ENCODE assay signal across 23 cellular contexts in the genomic region with DNA sequence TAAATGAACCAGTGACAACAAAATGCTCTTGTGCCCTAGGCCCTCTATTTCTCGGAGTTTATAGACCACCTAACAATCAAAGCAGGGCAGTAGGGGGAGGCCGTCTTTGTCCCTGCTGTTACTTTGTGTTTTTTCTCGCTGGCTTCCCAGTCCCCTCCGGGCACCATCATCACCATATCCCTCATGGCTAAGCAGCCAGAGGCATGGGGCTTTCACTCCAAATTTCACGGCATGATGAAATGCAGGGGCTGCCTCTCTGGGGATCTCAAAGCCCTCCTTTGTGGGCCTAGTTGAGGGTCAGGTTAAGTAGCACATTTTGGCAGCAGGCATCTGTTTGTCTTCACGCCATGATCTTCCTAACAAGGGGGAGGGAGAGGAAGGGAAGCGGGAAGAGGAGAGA.
"Had no signal": no experiment of that assay in that cellular context is flagged by ENCODE, and none has a peak within 500 bp of the region (broad histone marks: within the 10 kb centered on the region; RNA-seq: fewer than 3 reads in every experiment).

No MANE protein-coding gene starts in this region.

- H3K4me1 Mint-ChIP-seq: activated B cell treated with CpG ODN at 0.5 μM for 24 hours; activated CD4-positive, alpha-beta T cell treated with anti-CD3 and anti-CD28 coated beads, Interleukin-2, amount 10 ng/mL, durations not matched to agents 24 days and 14 days; naive thymus-derived CD4-positive, alpha-beta T cell; stimulated activated memory B cell treated with anti-CD40 and anti-IgM and Interleukin-4, amounts not matched to agents 10 μg/mL and 1 μg/mL and 100 μg/mL, for 72 hours had no signal

- H3K27ac Mint-ChIP-seq: activated B cell treated with CpG ODN at 0.5 μM for 24 hours; activated CD4-positive, alpha-beta T cell treated with anti-CD3 and anti-CD28 coated beads, Interleukin-2, amount 10 ng/mL, durations not matched to agents 24 days and 14 days; activated naive CD8-positive, alpha-beta T cell; activated T-cell treated with anti-CD3 and anti-CD28 coated beads, Interleukin-2, amount 50 U/mL, for 72 hours; naive thymus-derived CD4-positive, alpha-beta T cell; stimulated activated memory B cell treated with anti-CD40 and anti-IgM and Interleukin-4, amounts not matched to agents 10 μg/mL and 1 μg/mL and 100 μg/mL, for 72 hours; T-helper 1 cell treated with Interleukin-12 subunit alpha and Interleukin-12 subunit beta and Interleukin-4 antibody, amounts not matched to agents 30 μg/mL and 1 μg/mL, for 36 hours had no signal

- H3K27me3 Mint-ChIP-seq: activated B cell treated with CpG ODN at 0.5 μM for 24 hours; activated CD4-positive, alpha-beta T cell treated with anti-CD3 and anti-CD28 coated beads, Interleukin-2, amount 10 ng/mL, durations not matched to agents 24 days and 14 days; stimulated activated memory B cell treated with anti-CD40 and anti-IgM and Interleukin-4, amounts not matched to agents 10 μg/mL and 1 μg/mL and 100 μg/mL, for 72 hours had no signal

- H3K36me3 ChIP-seq: colonic mucosa, tibial artery, vagina had no signal

- DNase-seq: activated B cell treated with CpG ODN at 0.5 μM for 24 hours; activated CD4-positive, alpha-beta T cell treated with anti-CD3 and anti-CD28 coated beads, Interleukin-2, amount 10 ng/mL, durations not matched to agents 24 days and 14 days; activated CD8-positive, alpha-beta memory T cell treated with anti-CD3 and anti-CD28 coated beads, Interleukin-2, amount 50 U/mL, for 48 hours; activated gamma-delta T cell; activated T-cell treated with anti-CD3 and anti-CD28 coated beads, Interleukin-2, amount 50 U/mL, for 72 hours; amniotic stem cell; central memory CD4-positive, alpha-beta T cell; colonic mucosa; effector CD4-positive, alpha-beta T cell; foreskin keratinocyte; glutamatergic neuron; left cardiac atrium; mucosa of descending colon; naive thymus-derived CD4-positive, alpha-beta T cell; nucleus accumbens; posterior cingulate gyrus; stimulated activated CD4-positive, alpha-beta T cell treated with anti-CD3 and anti-CD28 coated beads, Interleukin-2, amount 100 ng/mL, for 48 hours; tibial artery had no signal

- H3K27me3 ChIP-seq: colonic mucosa, foreskin keratinocyte, tibial artery, vagina had no signal

- H3K9me3 ChIP-seq: colonic mucosa, mucosa of descending colon, tibial artery, vagina had no signal

- ATAC-seq: activated T-cell treated with anti-CD3 and anti-CD28 coated beads, Interleukin-2, amount 50 U/mL, for 72 hours; foreskin keratinocyte; left cardiac atrium; mucosa of descending colon; naive thymus-derived CD4-positive, alpha-beta T cell; stimulated activated memory B cell treated with anti-CD40 and anti-IgM and Interleukin-4, amounts not matched to agents 10 μg/mL and 1 μg/mL and 100 μg/mL, for 72 hours had no signal

- H3K27ac ChIP-seq: colonic mucosa, foreskin keratinocyte, tibial artery, vagina had no signal

- H3K4me3 ChIP-seq: colonic mucosa, lung, mucosa of descending colon, tibial artery, vagina had no signal

- H3K4me3 Mint-ChIP-seq: activated B cell treated with CpG ODN at 0.5 μM for 24 hours; activated CD4-positive, alpha-beta T cell treated with anti-CD3 and anti-CD28 coated beads, Interleukin-2, amount 10 ng/mL, durations not matched to agents 24 days and 14 days; activated naive CD8-positive, alpha-beta T cell; activated T-cell treated with anti-CD3 and anti-CD28 coated beads, Interleukin-2, amount 50 U/mL, for 72 hours; naive thymus-derived CD4-positive, alpha-beta T cell; stimulated activated memory B cell treated with anti-CD40 and anti-IgM and Interleukin-4, amounts not matched to agents 10 μg/mL and 1 μg/mL and 100 μg/mL, for 72 hours; T-helper 1 cell treated with Interleukin-12 subunit alpha and Interleukin-12 subunit beta and Interleukin-4 antibody, amounts not matched to agents 30 μg/mL and 1 μg/mL, for 36 hours had no signal

- H3K36me3 Mint-ChIP-seq: activated naive CD8-positive, alpha-beta T cell; naive thymus-derived CD4-positive, alpha-beta T cell; stimulated activated memory B cell treated with anti-CD40 and anti-IgM and Interleukin-4, amounts not matched to agents 10 μg/mL and 1 μg/mL and 100 μg/mL, for 72 hours had no signal

- H3K9me3 Mint-ChIP-seq: activated B cell treated with CpG ODN at 0.5 μM for 24 hours; activated CD4-positive, alpha-beta T cell treated with anti-CD3 and anti-CD28 coated beads, Interleukin-2, amount 10 ng/mL, durations not matched to agents 24 days and 14 days; stimulated activated memory B cell treated with anti-CD40 and anti-IgM and Interleukin-4, amounts not matched to agents 10 μg/mL and 1 μg/mL and 100 μg/mL, for 72 hours; T-helper 1 cell treated with Interleukin-12 subunit alpha and Interleukin-12 subunit beta and Interleukin-4 antibody, amounts not matched to agents 30 μg/mL and 1 μg/mL, for 36 hours had no signal

- H3K4me1 ChIP-seq: colonic mucosa, foreskin keratinocyte, tibial artery, vagina had no signal
